Comparison of ENCODE assay signal across 1 cellular context in genomic region chr2:234847639-234848038, GRCh38.
TF ChIP-seq lines count a peak whose summit lies in the region.

No MANE protein-coding gene starts in this region.

TF ChIP-seq in H1, 55 proteins besides CTCF, POLR2A, EP300 and RAD21 (continued from another document):
- TF ChIP-seq CHD1 (IDR thresholded peaks at IDR 0.05; ENCODE audit: low read depth, low read length) (no peak), CEBPB (IDR thresholded peaks at IDR 0.05; ENCODE audit: low read depth, low read length) (no peak), ATF3 (IDR thresholded peaks at IDR 0.05; ENCODE audit: insufficient read depth, low read depth, low read length) (no peak), SIRT6 (IDR thresholded peaks at IDR 0.05; ENCODE audit: low read length) (no peak), RFX5 (IDR thresholded peaks at IDR 0.05; ENCODE audit: borderline replicate concordance, low read depth, low read length) (no peak), SIN3A (conservative IDR thresholded peaks at IDR 0.05 in 1 of 2, IDR thresholded peaks at IDR 0.05 in 1 of 2; ENCODE audit: low read depth in 1 of 2, low read length in 2 of 2) (no peak)
